In the genomic region with DNA sequence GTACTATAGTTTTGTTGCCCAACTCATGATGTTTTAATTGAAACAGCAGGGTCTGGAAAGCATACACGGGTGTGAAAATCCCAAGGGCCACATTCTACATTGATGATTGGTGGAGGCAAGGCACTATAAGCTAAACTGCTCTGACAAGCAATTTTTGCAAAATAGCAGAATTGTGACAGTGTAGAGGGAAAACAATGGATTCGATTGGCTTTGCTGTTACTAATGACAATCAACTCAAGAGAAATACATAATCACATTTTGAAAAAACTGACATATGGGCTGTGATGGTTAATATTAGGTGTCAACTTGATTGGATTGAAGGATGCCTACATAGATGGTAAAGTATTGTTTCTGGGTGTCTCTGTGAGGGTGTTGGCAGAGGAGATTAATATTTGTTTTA, we compare ENCODE assay signal across 36 cellular contexts.
"Had no signal": no experiment of that assay in that cellular context is flagged by ENCODE, and none has a peak within 500 bp of the region (broad histone marks: within the 10 kb centered on the region; RNA-seq: fewer than 3 reads in every experiment).

No MANE protein-coding gene starts in this region.

- ATAC-seq: activated CD8-positive, alpha-beta memory T cell treated with anti-CD3 and anti-CD28 coated beads, Interleukin-2, amount 10 ng/mL, durations not matched to agents 7 days and 5 days; activated CD8-positive, alpha-beta T cell treated with anti-CD3 and anti-CD28 coated beads, Interleukin-2, amount 10 ng/mL, durations not matched to agents 7 days and 5 days; activated naive CD8-positive, alpha-beta T cell treated with anti-CD3 and anti-CD28 coated beads, Interleukin-2, amount 50 U/mL, for 24 hours had no signal

- H3K36me3 Mint-ChIP-seq: activated CD8-positive, alpha-beta memory T cell treated with anti-CD3 and anti-CD28 coated beads, Interleukin-2, amount 10 ng/mL, durations not matched to agents 7 days and 5 days; activated naive CD4-positive, alpha-beta T cell treated with anti-CD3 and anti-CD28 coated beads, Interleukin-2, amount 10 ng/mL, durations not matched to agents 7 days and 5 days; activated naive CD4-positive, alpha-beta T cell treated with anti-CD3 and anti-CD28 coated beads, Interleukin-2, amount 50 U/mL, for 24 hours; activated naive CD8-positive, alpha-beta T cell; activated naive CD8-positive, alpha-beta T cell treated with anti-CD3 and anti-CD28 coated beads, Interleukin-2, amount 10 ng/mL, durations not matched to agents 7 days and 5 days; brain had no signal

- H3K36me3 ChIP-seq: ascending aorta, cardiac muscle cell had no signal

- DNase-seq: activated B cell treated with CpG ODN at 0.5 μM for 24 hours; activated CD4-positive, alpha-beta memory T cell treated with anti-CD3 and anti-CD28 coated beads, Interleukin-2, amount 10 ng/mL, durations not matched to agents 7 days and 5 days; activated CD4-positive, alpha-beta T cell treated with anti-CD3 and anti-CD28 coated beads for 4 hours; activated CD4-positive, alpha-beta T cell treated with anti-CD3 and anti-CD28 coated beads, Interleukin-2, amount 10 ng/mL, durations not matched to agents 24 days and 14 days; activated CD4-positive, alpha-beta T cell treated with anti-CD3 and anti-CD28 coated beads, Interleukin-2, amount 50 U/mL, for 1 hour; activated CD4-positive, alpha-beta T cell treated with anti-CD3 and anti-CD28 coated beads, Interleukin-2, amount 50 U/mL, for 4 hours; activated CD4-positive, CD25-positive, alpha-beta regulatory T cell treated with anti-CD3 and anti-CD28 coated beads, Interleukin-2, amount 50 U/mL, for 72 hours; activated CD8-positive, alpha-beta memory T cell treated with anti-CD3 and anti-CD28 coated beads for 24 hours; activated CD8-positive, alpha-beta memory T cell treated with anti-CD3 and anti-CD28 coated beads, Interleukin-2, amount 10 ng/mL, durations not matched to agents 7 days and 5 days; activated CD8-positive, alpha-beta memory T cell treated with anti-CD3 and anti-CD28 coated beads, Interleukin-2, amount 50 U/mL, for 48 hours; activated CD8-positive, alpha-beta T cell treated with anti-CD3 and anti-CD28 coated beads, Interleukin-2, amount 10 ng/mL, durations not matched to agents 7 days and 5 days; activated effector memory CD4-positive, alpha-beta T cell treated with Interleukin-2 at 50 U/mL for 16 hours; activated gamma-delta T cell; activated naive CD4-positive, alpha-beta T cell treated with anti-CD3 and anti-CD28 coated beads, Interleukin-2, amount 10 ng/mL, durations not matched to agents 7 days and 5 days; activated naive CD4-positive, alpha-beta T cell treated with Interleukin-2 at 50 U/mL for 16 hours; activated naive CD8-positive, alpha-beta T cell treated with anti-CD3 and anti-CD28 coated beads, Interleukin-2, amount 10 ng/mL, durations not matched to agents 7 days and 5 days; activated naive CD8-positive, alpha-beta T cell treated with anti-CD3 and anti-CD28 coated beads, Interleukin-2, amount 50 U/mL, for 24 hours; activated T-cell treated with anti-CD3 and anti-CD28 coated beads, Interleukin-2, amount 50 U/mL, for 24 hours; activated T-cell treated with anti-CD3 and anti-CD28 coated beads, Interleukin-2, amount 50 U/mL, for 48 hours; amygdala; anterior cingulate cortex; caudate nucleus; cerebellar nuclear complex; T-helper 2 cell; T-helper 9 cell had no signal

- H3K27ac Mint-ChIP-seq: activated B cell treated with CpG ODN at 0.5 μM for 24 hours; activated CD4-positive, alpha-beta memory T cell treated with anti-CD3 and anti-CD28 coated beads, Interleukin-2, amount 10 ng/mL, durations not matched to agents 7 days and 5 days; activated CD4-positive, alpha-beta T cell treated with anti-CD3 and anti-CD28 coated beads, Interleukin-2, amount 10 ng/mL, durations not matched to agents 24 days and 14 days; activated CD8-positive, alpha-beta memory T cell treated with anti-CD3 and anti-CD28 coated beads, Interleukin-2, amount 10 ng/mL, durations not matched to agents 7 days and 5 days; activated CD8-positive, alpha-beta T cell treated with anti-CD3 and anti-CD28 coated beads, Interleukin-2, amount 10 ng/mL, durations not matched to agents 7 days and 5 days; activated naive CD4-positive, alpha-beta T cell treated with anti-CD3 and anti-CD28 coated beads, Interleukin-2, amount 10 ng/mL, durations not matched to agents 7 days and 5 days; activated naive CD4-positive, alpha-beta T cell treated with anti-CD3 and anti-CD28 coated beads, Interleukin-2, amount 50 U/mL, for 24 hours; activated naive CD8-positive, alpha-beta T cell; activated naive CD8-positive, alpha-beta T cell treated with anti-CD3 and anti-CD28 coated beads, Interleukin-2, amount 10 ng/mL, durations not matched to agents 7 days and 5 days; activated naive CD8-positive, alpha-beta T cell treated with anti-CD3 and anti-CD28 coated beads, Interleukin-2, amount 50 U/mL, for 24 hours; activated T-cell treated with anti-CD3 and anti-CD28 coated beads, Interleukin-2, amount 50 U/mL, for 24 hours; activated T-helper 2 cell treated with anti-CD3 and anti-CD28 coated beads, Interferon-gamma antibody, Interleukin-2, Interleukin-4, amounts not matched to agents 10 μg/mL and 5 μg/mL and 100 μg/mL, durations not matched to agents 14 hours and 24 hours and 36 hours; brain; T-helper 2 cell treated with Interferon-gamma antibody and Interleukin-4, amounts not matched to agents 5 μg/mL and 100 μg/mL, for 36 hours had no signal

- H3K4me1 ChIP-seq: ascending aorta had no signal

- H3K4me1 Mint-ChIP-seq: activated B cell treated with CpG ODN at 0.5 μM for 24 hours; activated CD4-positive, alpha-beta memory T cell treated with anti-CD3 and anti-CD28 coated beads, Interleukin-2, amount 10 ng/mL, durations not matched to agents 7 days and 5 days; activated CD4-positive, alpha-beta T cell treated with anti-CD3 and anti-CD28 coated beads, Interleukin-2, amount 10 ng/mL, durations not matched to agents 24 days and 14 days; activated CD8-positive, alpha-beta memory T cell treated with anti-CD3 and anti-CD28 coated beads, Interleukin-2, amount 10 ng/mL, durations not matched to agents 7 days and 5 days; activated naive CD4-positive, alpha-beta T cell treated with anti-CD3 and anti-CD28 coated beads, Interleukin-2, amount 10 ng/mL, durations not matched to agents 7 days and 5 days; activated naive CD4-positive, alpha-beta T cell treated with anti-CD3 and anti-CD28 coated beads, Interleukin-2, amount 50 U/mL, for 24 hours; activated naive CD8-positive, alpha-beta T cell treated with anti-CD3 and anti-CD28 coated beads, Interleukin-2, amount 10 ng/mL, durations not matched to agents 7 days and 5 days; activated naive CD8-positive, alpha-beta T cell treated with anti-CD3 and anti-CD28 coated beads, Interleukin-2, amount 50 U/mL, for 24 hours; central memory CD8-positive, alpha-beta T cell had no signal

- FAIRE-seq: bronchial epithelial cell, TTC549 had no signal

- H3K9me3 Mint-ChIP-seq: activated B cell treated with CpG ODN at 0.5 μM for 24 hours; activated CD4-positive, alpha-beta T cell treated with anti-CD3 and anti-CD28 coated beads, Interleukin-2, amount 10 ng/mL, durations not matched to agents 24 days and 14 days; brain had no signal

- H3K27me3 Mint-ChIP-seq: activated B cell treated with CpG ODN at 0.5 μM for 24 hours; activated CD4-positive, alpha-beta memory T cell treated with anti-CD3 and anti-CD28 coated beads, Interleukin-2, amount 10 ng/mL, durations not matched to agents 7 days and 5 days; activated CD4-positive, alpha-beta T cell treated with anti-CD3 and anti-CD28 coated beads, Interleukin-2, amount 10 ng/mL, durations not matched to agents 24 days and 14 days; activated CD8-positive, alpha-beta memory T cell treated with anti-CD3 and anti-CD28 coated beads, Interleukin-2, amount 10 ng/mL, durations not matched to agents 7 days and 5 days; activated naive CD4-positive, alpha-beta T cell treated with anti-CD3 and anti-CD28 coated beads, Interleukin-2, amount 10 ng/mL, durations not matched to agents 7 days and 5 days; activated naive CD4-positive, alpha-beta T cell treated with anti-CD3 and anti-CD28 coated beads, Interleukin-2, amount 50 U/mL, for 24 hours; activated naive CD8-positive, alpha-beta T cell; activated naive CD8-positive, alpha-beta T cell treated with anti-CD3 and anti-CD28 coated beads, Interleukin-2, amount 10 ng/mL, durations not matched to agents 7 days and 5 days; activated naive CD8-positive, alpha-beta T cell treated with anti-CD3 and anti-CD28 coated beads, Interleukin-2, amount 50 U/mL, for 24 hours; activated T-cell treated with anti-CD3 and anti-CD28 coated beads, Interleukin-2, amount 50 U/mL, for 24 hours; central memory CD8-positive, alpha-beta T cell had no signal

- H3K4me3 ChIP-seq: ascending aorta, cardiac muscle cell had no signal

- H3K4me3 Mint-ChIP-seq: activated B cell treated with CpG ODN at 0.5 μM for 24 hours; activated CD4-positive, alpha-beta memory T cell treated with anti-CD3 and anti-CD28 coated beads, Interleukin-2, amount 10 ng/mL, durations not matched to agents 7 days and 5 days; activated CD4-positive, alpha-beta T cell treated with anti-CD3 and anti-CD28 coated beads, Interleukin-2, amount 10 ng/mL, durations not matched to agents 24 days and 14 days; activated CD8-positive, alpha-beta memory T cell treated with anti-CD3 and anti-CD28 coated beads, Interleukin-2, amount 10 ng/mL, durations not matched to agents 7 days and 5 days; activated CD8-positive, alpha-beta T cell treated with anti-CD3 and anti-CD28 coated beads, Interleukin-2, amount 10 ng/mL, durations not matched to agents 7 days and 5 days; activated naive CD4-positive, alpha-beta T cell treated with anti-CD3 and anti-CD28 coated beads, Interleukin-2, amount 10 ng/mL, durations not matched to agents 7 days and 5 days; activated naive CD4-positive, alpha-beta T cell treated with anti-CD3 and anti-CD28 coated beads, Interleukin-2, amount 50 U/mL, for 24 hours; activated naive CD8-positive, alpha-beta T cell; activated naive CD8-positive, alpha-beta T cell treated with anti-CD3 and anti-CD28 coated beads, Interleukin-2, amount 10 ng/mL, durations not matched to agents 7 days and 5 days; activated naive CD8-positive, alpha-beta T cell treated with anti-CD3 and anti-CD28 coated beads, Interleukin-2, amount 50 U/mL, for 24 hours; activated T-cell treated with anti-CD3 and anti-CD28 coated beads, Interleukin-2, amount 50 U/mL, for 24 hours; brain; central memory CD8-positive, alpha-beta T cell; T-helper 2 cell treated with Interferon-gamma antibody and Interleukin-4, amounts not matched to agents 5 μg/mL and 100 μg/mL, for 36 hours had no signal

- H3K27me3 ChIP-seq: ascending aorta, cardiac muscle cell had no signal

- H3K27ac ChIP-seq: ascending aorta, cardiac muscle cell, VCaP had no signal

- H3K9me3 ChIP-seq: ascending aorta had no signal
